In genomic region chr20:42594659-42595058, GRCh38 we compare ENCODE assay signal across 11 cellular contexts.
"Had no signal": no experiment of that assay in that cellular context is flagged by ENCODE, and none has a peak within 500 bp of the region (broad histone marks: within the 10 kb centered on the region; RNA-seq: fewer than 3 reads in every experiment).

No MANE protein-coding gene starts in this region.

- H3K27ac ChIP-seq: GM23248 had no signal

- H2AFZ ChIP-seq: GM23248, GM23338 had no signal

- DNase-seq: GM23248, GOT3, H7, H9, HCEC 1CT, HFFc6 had no signal

- H3K36me3 ChIP-seq: HAP-1 had no signal

- H3K27ac Mint-ChIP-seq: GM23338, HFFc6 had no signal

- ATAC-seq: GM23338, HCT116 had no signal

- FAIRE-seq: H1, H54 had no signal

- H3K4me1 ChIP-seq: HAP-1 had no signal

- H3K4me2 ChIP-seq: GM23338 had no signal

- H3K9me3 Mint-ChIP-seq: H9 had no signal

- H3K9ac ChIP-seq: GM23248 had no signal

- H3K4me3 ChIP-seq: GM23248, GM23338, HAP-1 had no signal

- H3K4me1 Mint-ChIP-seq: GM23338, H9 had no signal

- H3K4me3 Mint-ChIP-seq: GM23338, H9, HFFc6 had no signal
